ENCODE assay signal across 8 cellular contexts in genomic region chr11:67465190-67465522, GRCh38. TPM values are rescaled to one million over a fixed set of nuclear protein-coding genes. Genes with fewer than 3 reads are reported as not detected.
A peak's percentile ranks its signal among the peaks of the same experiment; 100 is the strongest.
DNase-seq lines count a peak whose midpoint lies in the region; ATAC-seq and TF ChIP-seq lines count a peak whose summit lies in the region.

No MANE protein-coding gene starts in this region.

- H3K4me1 ChIP-seq in muscle layer of duodenum (ENCODE audit: control insufficient read depth in 1 of 2, insufficient read depth in 2 of 2, low read length in 2 of 2), result peaks cover 6 to 36% of the 10 kb centered on the region in 2 donors

- H3K27me3 ChIP-seq in muscle layer of duodenum (ENCODE audit: low read depth, low read length), result no peaks in the 10 kb centered on the region

- no peaks in the 10 kb centered on the region for H3K36me3 ChIP-seq in muscle layer of duodenum (ENCODE audit: control insufficient read depth in 1 of 2, insufficient read depth in 2 of 2, low read length in 2 of 2)

- H3K4me3 ChIP-seq in AG10803 (ENCODE audit: low read length) (peak overlapping the region; percentile 70), muscle layer of duodenum (ENCODE audit: low read depth in 1 of 2, low read length in 2 of 2) (peak overlapping the region; percentile 64 to 65)
- H3K4me3 ChIP-seq in Jurkat, Clone E6-1 (ENCODE audit: low read length), result peak overlapping the region; percentile 82

- H3K36me3 Mint-ChIP-seq in chondrocyte (ENCODE audit: low read depth), result no peaks in the 10 kb centered on the region

- H3K9me3 ChIP-seq in muscle layer of duodenum (ENCODE audit: control insufficient read depth in 1 of 2, low read length in 2 of 2), result no peaks in the 10 kb centered on the region

- peaks cover 31% of the 10 kb centered on the region for H3K4me1 Mint-ChIP-seq in chondrocyte (ENCODE audit: low read depth)

- DNase-seq in AG10803 (ENCODE audit: low read depth), result no peak
- DNase-seq in Jurkat, Clone E6-1 (ENCODE audit: low read depth, low spot score), result no peak
- DNase-seq in chondrocyte (ENCODE audit: low spot score), result no peak
- DNase-seq in NCI-H345 (lab: John Stamatoyannopoulos, UW), result no peak

- peak overlapping the region; percentile 89 for H3K27ac ChIP-seq in muscle layer of duodenum (ENCODE audit: low read length)

- no peaks in the 10 kb centered on the region for H3K9me3 Mint-ChIP-seq in chondrocyte (ENCODE audit: low read depth)

- no peak for TF ChIP-seq CTCF in AG10803 (conservative IDR thresholded peaks at IDR 0.05; ENCODE audit: low read length)
- no peak for TF ChIP-seq CTCF in chondrocyte (IDR thresholded peaks at IDR 0.05)

- no peak for ATAC-seq in HG03469 (IDR thresholded peaks at IDR 0.05; ENCODE audit: unreplicated experiment)
- ATAC-seq in GM18867 (IDR thresholded peaks at IDR 0.05; ENCODE audit: unreplicated experiment), result no peak
- no peak for ATAC-seq in activated CD4-positive, CD25-positive, alpha-beta regulatory T cell treated with anti-CD3 and anti-CD28 coated beads, Interleukin-2, amount 50 U/mL, for 24 hours

- peak overlapping the region; percentile 6 for H3K27ac Mint-ChIP-seq in chondrocyte (ENCODE audit: unreplicated experiment)

- H3K4me3 Mint-ChIP-seq in chondrocyte (ENCODE audit: unreplicated experiment), result peak overlapping the region; percentile 72

- no peaks in the 10 kb centered on the region for H3K27me3 Mint-ChIP-seq in chondrocyte (ENCODE audit: low read depth)

RNA-seq across cellular contexts. Expression of gene TMEM134, which starts 3.9 kb away (rescaled TPM):
- polyA plus RNA-seq in Jurkat, Clone E6-1 (2012; ENCODE audit: insufficient read depth, insufficient read length), result 60.0 TPM
- 50.9 to 62.4 TPM (median 57.1 TPM) in 3 replicates for total RNA-seq in chondrocyte

RNA-seq across cellular contexts. Expression of gene CABP4, which starts 10.0 kb away (rescaled TPM):
- not detected for polyA plus RNA-seq in Jurkat, Clone E6-1 (2012; ENCODE audit: insufficient read depth, insufficient read length)
- total RNA-seq in chondrocyte, result not detected in 3 replicates

RNA-seq across cellular contexts. Expression of gene GPR152, which starts 12.6 kb away (rescaled TPM):
- not detected for polyA plus RNA-seq in Jurkat, Clone E6-1 (2012; ENCODE audit: insufficient read depth, insufficient read length)
- total RNA-seq in chondrocyte, result not detected in 3 replicates

RNA-seq across cellular contexts. Expression of gene AIP, which starts 17.7 kb away (rescaled TPM):
- 225 TPM for polyA plus RNA-seq in Jurkat, Clone E6-1 (2012; ENCODE audit: insufficient read depth, insufficient read length)
- total RNA-seq in chondrocyte, result 53.6 to 58.8 TPM (median 54.3 TPM) in 3 replicates

RNA-seq across cellular contexts. Expression of gene CORO1B, which starts 21.9 kb away (rescaled TPM):
- polyA plus RNA-seq in Jurkat, Clone E6-1 (2012; ENCODE audit: insufficient read depth, insufficient read length), result 41.4 TPM
- total RNA-seq in chondrocyte, result 74.7 to 80.9 TPM (median 80.1 TPM) in 3 replicates
